Comparison of ENCODE assay signal across 22 cellular contexts in the genomic region with DNA sequence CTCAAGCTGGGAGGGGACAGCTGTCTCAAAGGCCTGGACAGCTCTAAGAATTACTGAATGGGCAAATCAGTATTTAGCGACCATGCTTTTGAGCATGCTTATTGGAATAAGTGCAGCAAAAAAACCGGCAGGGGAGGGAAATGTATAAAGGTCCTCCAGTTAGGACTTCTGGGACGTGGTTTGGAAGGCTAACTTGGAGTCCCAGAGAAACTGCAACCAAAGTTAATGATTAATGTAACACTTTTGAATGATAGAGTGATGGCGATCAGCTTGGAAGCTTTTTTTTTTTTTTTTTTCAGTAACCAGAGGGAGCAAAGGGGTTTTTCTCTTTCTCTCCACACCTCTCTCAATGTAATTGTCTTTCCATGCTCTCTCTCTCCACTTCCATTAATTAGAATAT.
"Had no signal": no experiment of that assay in that cellular context is flagged by ENCODE, and none has a peak within 500 bp of the region (broad histone marks: within the 10 kb centered on the region; RNA-seq: fewer than 3 reads in every experiment).

No MANE protein-coding gene starts in this region.

- H3K4me3 ChIP-seq: left ventricle myocardium inferior, lung, psoas muscle, sigmoid colon, skin epidermis, stomach, thoracic aorta, transverse colon had no signal

- ATAC-seq: foreskin keratinocyte; natural killer cell treated with Interleukin-12 subunit alpha and Interleukin-12 subunit beta and Interleukin-15 and Interleukin-18, amount 100 ng/mL, for 72 hours; psoas muscle; stimulated activated naive B cell treated with anti-CD40 and anti-IgM and Interleukin-4, amounts not matched to agents 10 μg/mL and 1 μg/mL and 100 μg/mL, for 72 hours had no signal

- H3K4me1 ChIP-seq: foreskin keratinocyte, left ventricle myocardium inferior, psoas muscle, sigmoid colon, stomach, transverse colon had no signal

- H3K27me3 ChIP-seq: foreskin keratinocyte, neutrophil, sigmoid colon, stomach, transverse colon had no signal

- H3K27ac ChIP-seq: foreskin keratinocyte, left ventricle myocardium inferior, neutrophil, psoas muscle, sigmoid colon, skin epidermis, stomach, thoracic aorta, transverse colon had no signal

- DNase-seq: cerebellar nuclear complex; endodermal cell; erythroblast; foreskin keratinocyte; head of caudate nucleus; hippocampal formation; left ventricle myocardium inferior; mesenchymal stem cell; midbrain; psoas muscle; sigmoid colon; stimulated activated CD4-positive, alpha-beta T cell treated with anti-CD3 and anti-CD28 coated beads, Interleukin-2, amount 100 ng/mL, for 24 hours; stimulated activated CD4-positive, alpha-beta T cell treated with anti-CD3 and anti-CD28 coated beads, Interleukin-4, amount 100 ng/mL, for 4 hours; stimulated activated naive B cell treated with anti-CD40 and anti-IgM and Interleukin-4, amounts not matched to agents 10 μg/mL and 1 μg/mL and 100 μg/mL, for 72 hours; stomach; substantia nigra; transverse colon had no signal

- H3K36me3 ChIP-seq: left ventricle myocardium inferior, neutrophil, sigmoid colon, stomach, thoracic aorta, transverse colon had no signal

- H3K9me3 ChIP-seq: neutrophil, stomach, thoracic aorta, transverse colon had no signal
